In the genomic region with DNA sequence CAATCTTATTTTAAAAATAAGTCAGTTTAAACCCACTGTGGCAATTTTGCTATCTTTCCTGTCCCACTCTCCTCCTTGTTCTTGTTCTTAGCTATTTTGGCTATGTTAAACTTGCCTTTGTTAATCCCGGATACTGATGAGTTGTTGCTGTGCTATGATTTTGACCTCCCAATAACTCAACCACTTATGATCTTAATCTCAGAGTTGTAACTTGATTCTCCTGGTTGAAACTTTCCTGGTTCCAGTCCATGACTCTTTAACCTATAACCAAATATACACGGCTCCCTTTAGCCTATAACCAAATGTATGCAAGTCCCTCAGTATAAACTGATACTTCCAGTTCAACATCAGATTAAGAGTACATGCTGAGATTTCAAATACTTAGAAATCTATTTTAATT, we compare ENCODE assay signal across 23 cellular contexts. TPM values are rescaled to one million over a fixed set of nuclear protein-coding genes. Genes with fewer than 3 reads are reported as not detected.
DNase-seq lines count a peak whose midpoint lies in the region; ATAC-seq, FAIRE-seq and TF ChIP-seq lines count a peak whose summit lies in the region.
"Had no signal": no experiment of that assay in that cellular context is flagged by ENCODE, and none has a peak within 500 bp of the region (broad histone marks: within the 10 kb centered on the region; RNA-seq: fewer than 3 reads in every experiment).

No MANE protein-coding gene starts in this region.

- DNase-seq in AG09319 (ENCODE audit: extremely low read depth, low read depth), result peak; percentile 22
- peak; percentile 27 for DNase-seq in M059J (ENCODE audit: low read depth)
- peak; percentile 60 for DNase-seq in adipocyte (ENCODE audit: low read depth)
- DNase-seq in iris pigment epithelial cell (ENCODE audit: low read depth), result peak; percentile 95
- DNase-seq in RCC 7860 (ENCODE audit: low spot score), result no peak
- no peak for DNase-seq in dedifferentiated amniotic fluid mesenchymal stem cell (ENCODE audit: extremely low spot score)
- DNase-seq in HEK293T (ENCODE audit: extremely low spot score), result no peak
- DNase-seq: ACHN; Caco-2; CD4-positive, alpha-beta memory T cell; DMS 273 treated with DMSO at 0.1 percent for 48 hours; DND-41; NCI-H1105 treated with DMSO at 0.1 percent for 48 hours; NCI-H2029 treated with DMSO at 0.1 percent for 48 hours; NCI-H226; NCI-H510A treated with DMSO at 0.1 percent for 48 hours; NCI-H748 treated with DMSO at 0.1 percent for 48 hours; Right ventricle myocardium superior; SW 1271 had no signal

- no peaks in the 10 kb centered on the region for H3K27me3 ChIP-seq in adipocyte (replicated peaks; ENCODE audit: control insufficient read depth, insufficient read depth, low read length)
- H3K27me3 ChIP-seq: BLaER1 treated with 17β-estradiol and CSF1 and Interleukin-3, amounts not matched to agents 10 nM and 100 nM had no signal

- no peak overlapping the region for H3K4me3 ChIP-seq in adipocyte (ENCODE audit: low read length)
- H3K4me3 ChIP-seq: BLaER1 treated with 17β-estradiol and CSF1 and Interleukin-3, amounts not matched to agents 10 nM and 100 nM had no signal

- no peak overlapping the region for H3K9ac ChIP-seq in adipocyte (ENCODE audit: low read length)
- H3K9ac ChIP-seq: BLaER1 treated with 17β-estradiol and CSF1 and Interleukin-3, amounts not matched to agents 10 nM and 100 nM; KMS-11 had no signal

- FAIRE-seq in RCC 7860 (lab: Jason Lieb, UNC), result no peak
- FAIRE-seq: GM12892 had no signal

- POLR2A ChIA-PET in HEK293T (lab: Yijun Ruan, JAX), result interaction anchor here (1.7 kb wide), 1 partner anchor 15 kb away, joined by 4 read pairs; no protein-coding TSS in a partner anchor

- TF ChIP-seq CTCF in AG09319 (IDR thresholded peaks at IDR 0.05; ENCODE audit: low read depth, low read length), result no peak

- peaks cover 20% of the 10 kb centered on the region for H3K4me1 ChIP-seq in adipocyte (ENCODE audit: control insufficient read depth, insufficient read depth, low read length)
- H3K4me1 ChIP-seq: Caco-2 had no signal

- ATAC-seq in GM19351 (IDR thresholded peaks at IDR 0.05; ENCODE audit: unreplicated experiment), result no peak

- H3K36me3 ChIP-seq in adipocyte (ENCODE audit: control insufficient read depth, insufficient read depth, low read length, severe bottlenecking), result no peaks in the 10 kb centered on the region
- H3K36me3 ChIP-seq: BLaER1 treated with 17β-estradiol and CSF1 and Interleukin-3, amounts not matched to agents 10 nM and 100 nM had no signal

- CTCF ChIA-PET in HEK293T (lab: Yijun Ruan, JAX), result no interaction called here

- peaks cover 3% of the 10 kb centered on the region for H3K9me3 ChIP-seq in adipocyte (ENCODE audit: control insufficient read depth, low read length)
- H3K9me3 ChIP-seq: BLaER1 treated with 17β-estradiol and CSF1 and Interleukin-3, amounts not matched to agents 10 nM and 100 nM; Caco-2 had no signal

TF ChIP-seq in HEK293T, 16 proteins besides CTCF, POLR2A, EP300 and RAD21:
- TF ChIP-seq CTBP1 (IDR thresholded peaks at IDR 0.05; ENCODE audit: borderline replicate concordance) (no peak), HDGF (IDR thresholded peaks at IDR 0.05; ENCODE audit: borderline replicate concordance) (no peak), FOXK2 (IDR thresholded peaks at IDR 0.05) (no peak), FOXM1 (IDR thresholded peaks at IDR 0.05; ENCODE audit: borderline replicate concordance) (no peak), SP1 (IDR thresholded peaks at IDR 0.05) (no peak), ARNT (IDR thresholded peaks at IDR 0.05) (no peak), ELF4 (IDR thresholded peaks at IDR 0.05) (no peak)

RNA-seq across cellular contexts. Expression of gene ACADM, which starts 15.6 kb away (rescaled TPM):
- total RNA-seq in M059J (2014; rRNA removed; shearing (Covaris generic)), result 55.1 and 65.1 TPM in 2 replicates

Comparison
In these comparisons a context has a peak if more than half of its experiments do, and no peak if none do; other contexts are left out.
1. DNase-seq: peak in AG09319 (single experiment), M059J (single experiment), adipocyte (single experiment) and iris pigment epithelial cell (single experiment); none in RCC 7860 (single experiment), dedifferentiated amniotic fluid mesenchymal stem cell (single experiment) and HEK293T (single experiment).